ENCODE assay signal across 10 cellular contexts in the genomic region with DNA sequence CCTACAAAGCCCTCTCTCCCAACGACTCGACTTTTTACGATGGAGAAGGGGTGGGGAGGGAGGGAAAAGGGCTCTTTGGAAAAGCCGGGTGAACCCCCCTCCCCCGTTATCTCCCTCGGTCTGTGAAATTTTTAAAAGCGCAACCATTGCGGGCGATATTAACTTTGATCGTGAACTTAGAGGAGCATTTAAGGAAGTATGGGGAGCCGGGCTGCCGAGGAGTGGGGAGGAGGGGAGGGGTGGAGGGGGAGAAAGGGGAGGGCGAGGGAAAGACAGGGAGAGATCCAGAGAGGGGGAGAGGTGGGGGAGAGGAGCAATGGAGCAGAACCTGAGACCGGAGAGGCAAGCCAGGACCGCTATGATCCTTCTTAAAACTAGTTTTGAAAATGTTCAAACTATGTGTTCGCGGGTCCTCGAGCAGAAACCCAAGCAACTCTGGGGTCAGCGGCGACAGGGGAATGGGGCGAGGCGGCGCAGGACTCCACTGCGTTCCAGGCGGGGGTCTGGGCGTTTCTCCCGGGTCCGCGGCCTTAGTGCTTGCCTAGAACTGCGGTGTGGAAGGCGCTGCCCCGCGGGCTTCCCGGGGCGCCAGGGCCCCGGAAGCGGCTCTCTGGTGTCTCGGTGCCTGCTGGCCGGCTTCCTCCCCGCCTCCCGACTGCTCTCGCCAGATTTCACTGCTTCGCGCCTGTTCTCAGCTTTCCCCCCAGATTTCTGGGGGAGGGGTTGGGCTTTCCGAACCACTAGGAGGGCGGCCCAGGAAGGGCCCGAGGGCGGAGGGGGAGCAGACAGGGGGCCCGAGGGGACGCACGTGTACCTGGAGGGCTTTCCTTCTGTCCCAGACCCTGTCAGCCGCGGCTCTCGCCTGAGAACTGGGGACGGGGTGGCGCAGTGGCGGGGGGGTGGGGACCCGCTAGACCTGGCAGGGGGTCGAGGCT. TPM values are rescaled to one million over a fixed set of nuclear protein-coding genes. Genes with fewer than 3 reads are reported as not detected.
DNase-seq lines count a peak whose midpoint lies in the region; ATAC-seq, FAIRE-seq and TF ChIP-seq lines count a peak whose summit lies in the region.
"Had no signal": no experiment of that assay in that cellular context is flagged by ENCODE, and none has a peak within 500 bp of the region (broad histone marks: within the 10 kb centered on the region; RNA-seq: fewer than 3 reads in every experiment).

A gene (minus strand): TSS at position 871 of the 935 bp plus-strand sequence.

- H3K4me2 ChIP-seq in KMS-11 (peak within 1 kb of the TSS; percentile 7; the same call in 1 of the 2 replicates), GM12878 (ENCODE audit: control insufficient read depth, insufficient read depth) (peak within 1 kb of the TSS; percentile 67), osteoblast (ENCODE audit: insufficient read depth, low read length) (peak within 1 kb of the TSS; percentile 89)

- no peaks in the 10 kb centered on the region for H3K36me3 ChIP-seq in KMS-11 (ENCODE audit: insufficient read depth)
- H3K36me3 ChIP-seq in GM12878 (ENCODE audit: control insufficient read depth in 2 of 2, insufficient read depth in 2 of 2, low read length in 1 of 2) = no peaks in the 10 kb centered on the region
- no peaks in the 10 kb centered on the region for H3K36me3 ChIP-seq in osteoblast (ENCODE audit: insufficient read depth, low read length)
- H3K36me3 ChIP-seq in transverse colon = no peaks in the 10 kb centered on the region

- TF ChIP-seq RAD21 in GM12878 (IDR thresholded peaks at IDR 0.05; ENCODE audit: insufficient read depth, low read depth, low read length) = no peak

- CTCF ChIA-PET in GM12878 (lab: Yijun Ruan, JAX) = no interaction called here

- RAD21 ChIA-PET in GM12878 (lab: Charles Lee; ENCODE audit: unreplicated experiment) = no interaction called here

- H2AFZ ChIP-seq in KMS-11 (ENCODE audit: low read depth) (peak within 1 kb of the TSS; percentile 19; the same call in 1 of the 2 replicates), GM12878 (ENCODE audit: control insufficient read depth, low read depth, low read length) (no peak within 1 kb of the TSS), osteoblast (ENCODE audit: low read length) (peak within 1 kb of the TSS; percentile 97)

- in situ Hi-C loops in GM12878 (cut with MboI) = no loop called here
- in situ Hi-C loops in transverse colon (cut with MboI; ENCODE audit: low pct_ligation_motif_present in 1 of 4, low pct_unique_long_range_greater_than_20kb in 1 of 4, low sequenced_read_pairs in 3 of 4) = loop anchor here in 1 of 4 donors (25.0 kb wide), 1 partner anchor 187 kb away; no protein-coding TSS in a partner anchor

- peaks cover 13% of the 10 kb centered on the region for H3K4me1 ChIP-seq in KMS-11 (ENCODE audit: low read depth, poor library complexity, severe bottlenecking)
- peaks cover 8% of the 10 kb centered on the region for H3K4me1 ChIP-seq in GM12878 (ENCODE audit: control insufficient read depth, insufficient read depth, low read length)
- H3K4me1 ChIP-seq in osteoblast (ENCODE audit: insufficient read depth, low read length) = peaks cover 9% of the 10 kb centered on the region
- H3K4me1 ChIP-seq in transverse colon = peaks cover 3 to 37% (median 21%) of the 10 kb centered on the region in 4 donors

- H3K79me2 ChIP-seq in KMS-11 (ENCODE audit: insufficient read depth, low read depth) = no peaks in the 10 kb centered on the region
- no peaks in the 10 kb centered on the region for H3K79me2 ChIP-seq in GM12878 (ENCODE audit: control insufficient read depth, insufficient read depth, low read length)
- H3K79me2 ChIP-seq in osteoblast (ENCODE audit: insufficient read depth, low read length) = no peaks in the 10 kb centered on the region

- TF ChIP-seq EP300 in GM12878 (IDR thresholded peaks at IDR 0.05; ENCODE audit: borderline replicate concordance in 1 of 2, control insufficient read depth in 1 of 2, low read depth in 2 of 2, low read length in 2 of 2) = no peak
- no peak for TF ChIP-seq EP300 in transverse colon (IDR thresholded peaks at IDR 0.05; ENCODE audit: low read depth)

- FAIRE-seq in GM12878 (lab: Jason Lieb, UNC) = no peak
- FAIRE-seq: A204.1 had no signal

- H3K27me3 ChIP-seq in KMS-11 (ENCODE audit: insufficient read depth, low read depth) (peaks cover 98% of the 10 kb centered on the region), GM12878 (replicated peaks in 1 of 2; ENCODE audit: control insufficient read depth in 2 of 2, insufficient read depth in 2 of 2, low read length in 1 of 2) (peaks cover 23 to 34% of the 10 kb centered on the region in 2 experiments), osteoblast (ENCODE audit: insufficient read depth, low read length) (peaks cover 27% of the 10 kb centered on the region), transverse colon (peaks cover 100% of the 10 kb centered on the region)

- SMC1A ChIA-PET in GM12878 (lab: Charles Lee; ENCODE audit: uncharacterized antibody, unreplicated experiment) = no interaction called here

- BruUV-seq in GM12878 (replicated peaks; lab: Mats Ljungman, UMichigan) = no TSS peak

- no peaks in the 10 kb centered on the region; the same call in 1 of the 3 replicates for H3K9me3 ChIP-seq in GM12878 (replicated peaks; ENCODE audit: control insufficient read depth, insufficient read depth, low read length)
- H3K9me3 ChIP-seq in osteoblast (ENCODE audit: low read depth, low read length) = no peaks in the 10 kb centered on the region
- H3K9me3 ChIP-seq in transverse colon = peaks cover 0 to 5% of the 10 kb centered on the region in 2 donors

- POLR2A ChIA-PET in GM12878 (lab: Charles Lee) = no interaction called here

- H3K4me3 ChIP-seq in KMS-11 (IDR thresholded peaks at IDR 0.05; ENCODE audit: insufficient read depth, low read depth, low read length) (no peak within 1 kb of the TSS), GM12878 (peak within 1 kb of the TSS; percentile 34), osteoblast (ENCODE audit: insufficient read depth, low read length) (peak within 1 kb of the TSS; percentile 83), transverse colon (peak within 1 kb of the TSS in 1 of 4 donors; percentile 27)

- no peaks in the 10 kb centered on the region for H4K20me1 ChIP-seq in KMS-11 (ENCODE audit: insufficient read depth)
- H4K20me1 ChIP-seq in GM12878 (ENCODE audit: control insufficient read depth, insufficient read depth) = no peaks in the 10 kb centered on the region
- no peaks in the 10 kb centered on the region for H4K20me1 ChIP-seq in osteoblast (ENCODE audit: insufficient read depth, low read length)

- peak; percentile 72 for ATAC-seq in GM12878
- no peak for ATAC-seq in HG02623 (IDR thresholded peaks at IDR 0.05; ENCODE audit: unreplicated experiment)
- ATAC-seq in HG02938 (IDR thresholded peaks at IDR 0.05; ENCODE audit: unreplicated experiment) = no peak

- DNase-seq in DMS 273 (lab: John Stamatoyannopoulos, UW; ENCODE audit: unreplicated experiment) (peak; percentile 64), DMS 273 treated with DMSO at 0.1 percent for 48 hours (lab: John Stamatoyannopoulos, UW) (no peak), GM12878 (ENCODE audit: low read depth, low spot score) (no peak), osteoblast (ENCODE audit: insufficient read length, low spot score, missing footprints) (peak; percentile 97), transverse colon (no peak)

- H3K9ac ChIP-seq in KMS-11 (no peak within 1 kb of the TSS), GM12878 (ENCODE audit: control insufficient read depth, insufficient read depth, low read length) (no peak within 1 kb of the TSS)

- intact Hi-C loops in GM12878 (cut with micrococcal nuclease; ENCODE audit: unreplicated experiment) = no loop called here
- intact Hi-C loops in transverse colon (cut with DNase I; ENCODE audit: low total_unique reads) = no loop called here

- no peak for TF ChIP-seq POLR2A in GM12878 (IDR thresholded peaks at IDR 0.05; ENCODE audit: low read depth, low read length)
- no peak for TF ChIP-seq POLR2A in transverse colon (IDR thresholded peaks at IDR 0.05)

- TF ChIP-seq CTCF in KMS-11 (conservative IDR thresholded peaks at IDR 0.05; ENCODE audit: low read depth, low read length) (no peak), GM12878 (IDR thresholded peaks at IDR 0.05 in 2 of 3, conservative IDR thresholded peaks at IDR 0.05 in 1 of 3; ENCODE audit: control insufficient read depth in 2 of 3, extremely low read depth in 1 of 3, insufficient read depth in 1 of 3, low read depth in 3 of 3, low read length in 3 of 3) (no peak), osteoblast (IDR thresholded peaks at IDR 0.05; ENCODE audit: extremely low read depth, low read depth, low read length) (no peak), transverse colon (IDR thresholded peaks at IDR 0.05) (no peak)

- H3K27ac ChIP-seq in KMS-11 = no peak within 1 kb of the TSS
- H3K27ac ChIP-seq in GM12878 (ENCODE audit: control insufficient read depth, insufficient read depth) = no peak within 1 kb of the TSS
- H3K27ac ChIP-seq in osteoblast (ENCODE audit: low read depth, low read length) = peak within 1 kb of the TSS; percentile 45
- H3K27ac ChIP-seq in transverse colon = no peak within 1 kb of the TSS

- WGBS in GM12878 (ENCODE audit: insufficient coverage, insufficient replicate concordance, low lambda C conversion rate, missing lambda C conversion rate) = 45% methylated on average over 50 of the region's 59 CpGs
- WGBS in transverse colon (ENCODE audit: low coverage in 1 of 2), 2 donors = 3 to 13% methylated on average over 13 to 40 of the region's 59 CpGs

TF ChIP-seq in GM12878, 131 proteins besides CTCF, POLR2A, EP300 and RAD21 (continues in another document):
- TF ChIP-seq CHD2 (IDR thresholded peaks at IDR 0.05; ENCODE audit: borderline replicate concordance, low read depth, low read length) = no peak
- TF ChIP-seq SREBF1 (IDR thresholded peaks at IDR 0.05; ENCODE audit: low read length) = no peak

RNA-seq across cellular contexts. Expression of the gene that starts here (rescaled TPM):
- not detected in 2 replicates for total RNA-seq in GM12878 (2013; cell fraction: nucleolus; rRNA removed)
- total RNA-seq in GM12878 (2014; rRNA removed) = not detected in 2 replicates
- not detected in 2 replicates for total RNA-seq in GM12878 (2014; rRNA removed; fragmentation: Illumina TruSeq; extraction: Trizol)
- not detected in 2 replicates for total RNA-seq in GM12878 (2021)
- polyA plus RNA-seq in GM12878 (2011; ENCODE audit: low read depth) = not detected
- polyA plus RNA-seq in GM12878 (2011; rRNA removed) = not detected in 2 replicates
- polyA plus RNA-seq in GM12878 (2011; cell fraction: cytosol; rRNA removed) = not detected in 2 replicates
- polyA plus RNA-seq in GM12878 (2011; cell fraction: nucleus; rRNA removed) = not detected in 2 replicates
- not detected in 2 replicates for polyA plus RNA-seq in GM12878 (2012)
- not detected in 2 replicates for polyA plus RNA-seq in GM12878 (2014; fragmentation: Illumina TruSeq; extraction: Trizol)
- not detected for polyA plus RNA-seq in GM12878 (2014; fragmentation: Nextera tagmentation; extraction: Ambion mirVana)
- not detected in 2 replicates for polyA plus RNA-seq in GM12878 (2014; rRNA removed)
- not detected for polyA plus RNA-seq in GM12878 (2016; fragmentation: Nextera tagmentation; extraction: Ambion mirVana)
- polyA minus RNA-seq in GM12878 (2011; rRNA and poly(A)+ RNA removed) = not detected in 2 replicates
- not detected in 2 replicates for polyA minus RNA-seq in GM12878 (2011; cell fraction: cytosol; rRNA and poly(A)+ RNA removed)
- polyA minus RNA-seq in GM12878 (2011; cell fraction: nucleus; rRNA and poly(A)+ RNA removed) = not detected in 2 replicates
- 0.72 and 1.2 TPM in 2 replicates for total RNA-seq in osteoblast
- total RNA-seq in transverse colon = not detected
- total RNA-seq: lung microvascular endothelial cell had no signal

Comparison
In these comparisons a context has a peak if more than half of its experiments do, and no peak if none do; other contexts are left out.
1. DNase-seq: peak in DMS 273 (single experiment) and osteoblast (single experiment); none in DMS 273 treated with DMSO at 0.1 percent for 48 hours (single experiment), GM12878 (single experiment) and transverse colon (single experiment).
2. Peak in ATAC-seq, H3K4me3 ChIP-seq and H3K4me2 ChIP-seq in GM12878; RNA of the gene not detected or under 1 TPM.
3. H3K4me2 ChIP-seq: peak in every context shown above with its lines; median percentile 89 in osteoblast; 67 in GM12878; 7 in KMS-11.